ENCODE assay signal across 11 cellular contexts in genomic region chr15:95557226-95558046, GRCh38.
DNase-seq lines count a peak whose midpoint lies in the region; TF ChIP-seq lines count a peak whose summit lies in the region.
"Had no signal": no experiment of that assay in that cellular context is flagged by ENCODE, and none has a peak within 500 bp of the region (broad histone marks: within the 10 kb centered on the region; RNA-seq: fewer than 3 reads in every experiment).

No MANE protein-coding gene starts in this region.

- WGBS in suprapubic skin: 61% methylated on average over 17 of the region's 17 CpGs

- peaks cover 2% of the 10 kb centered on the region for H3K27me3 Mint-ChIP-seq in activated CD4-positive, alpha-beta T cell treated with anti-CD3 and anti-CD28 coated beads, Interleukin-2, amount 10 ng/mL, durations not matched to agents 24 days and 14 days

- H3K36me3 Mint-ChIP-seq in activated CD4-positive, alpha-beta T cell treated with anti-CD3 and anti-CD28 coated beads, Interleukin-2, amount 10 ng/mL, durations not matched to agents 24 days and 14 days (ENCODE audit: low read depth): no peaks in the 10 kb centered on the region
- H3K36me3 Mint-ChIP-seq: CD4-positive, alpha-beta memory T cell had no signal

- H3K27me3 ChIP-seq in skeletal muscle satellite cell (ENCODE audit: control insufficient read depth, insufficient read depth, low read length) (no peaks in the 10 kb centered on the region), suprapubic skin (no peaks in the 10 kb centered on the region)

- peak overlapping the region; percentile 2 for H3K4me2 ChIP-seq in skeletal muscle satellite cell (ENCODE audit: low read length)

- no peak for TF ChIP-seq EP300 in suprapubic skin (IDR thresholded peaks at IDR 0.05)

- peaks cover 8% of the 10 kb centered on the region for H3K4me1 Mint-ChIP-seq in activated CD4-positive, alpha-beta T cell treated with anti-CD3 and anti-CD28 coated beads, Interleukin-2, amount 10 ng/mL, durations not matched to agents 24 days and 14 days
- H3K4me1 Mint-ChIP-seq: CD4-positive, alpha-beta memory T cell; immature natural killer cell had no signal

- no peak for TF ChIP-seq POLR2A in suprapubic skin (IDR thresholded peaks at IDR 0.05)

- CTCF ChIA-PET in RWPE1 (lab: Yijun Ruan, JAX): interaction anchor here (0.6 kb wide), 2 partner anchors 130 to 708 kb away, joined by 6 read pairs; no protein-coding TSS in a partner anchor

- H3K27ac Mint-ChIP-seq in activated CD4-positive, alpha-beta T cell treated with anti-CD3 and anti-CD28 coated beads, Interleukin-2, amount 10 ng/mL, durations not matched to agents 24 days and 14 days: peak overlapping the region; percentile 22
- H3K27ac Mint-ChIP-seq: CD4-positive, alpha-beta memory T cell; immature natural killer cell had no signal

- intact Hi-C loops in activated CD4-positive, alpha-beta T cell treated with anti-CD3 and anti-CD28 coated beads, Interleukin-2, amount 10 ng/mL, durations not matched to agents 24 days and 14 days (cut with micrococcal nuclease): no loop called here

- H3K9me3 ChIP-seq in skeletal muscle satellite cell (replicated peaks; ENCODE audit: low read length): no peaks in the 10 kb centered on the region
- no peaks in the 10 kb centered on the region for H3K9me3 ChIP-seq in suprapubic skin

- no peak for DNase-seq in activated CD4-positive, alpha-beta T cell treated with anti-CD3 and anti-CD28 coated beads, Interleukin-2, amount 10 ng/mL, durations not matched to agents 24 days and 14 days
- DNase-seq in activated CD4-positive, alpha-beta T cell treated with anti-CD3 and anti-CD28 coated beads, Interleukin-2, amount 50 U/mL, for 4 hours: no peak
- peak; percentile 90 for DNase-seq in RWPE1 (ENCODE audit: low spot score)
- peak; percentile 95 for DNase-seq in fibroblast of the aortic adventitia (ENCODE audit: low read depth)
- DNase-seq in GF-D8 (lab: John Stamatoyannopoulos, UW): no peak
- DNase-seq in suprapubic skin (ENCODE audit: low spot score in 2 of 2): no peak
- DNase-seq in cerebellar cortex (ENCODE audit: low spot score): no peak
- DNase-seq: activated CD4-positive, CD25-positive, alpha-beta regulatory T cell treated with anti-CD3 and anti-CD28 coated beads, Interleukin-2, amount 50 U/mL, for 72 hours; CD4-positive, alpha-beta memory T cell; immature natural killer cell had no signal

- no peak overlapping the region for H3K9ac ChIP-seq in skeletal muscle satellite cell (ENCODE audit: low read depth, low read length)

- TF ChIP-seq CTCF in RWPE1 (conservative IDR thresholded peaks at IDR 0.05; ENCODE audit: low read depth) (no peak), fibroblast of the aortic adventitia (IDR thresholded peaks at IDR 0.05; ENCODE audit: insufficient read depth, low read length) (no peak), suprapubic skin (IDR thresholded peaks at IDR 0.05) (no peak)

- no peak overlapping the region for H3K4me3 Mint-ChIP-seq in activated CD4-positive, alpha-beta T cell treated with anti-CD3 and anti-CD28 coated beads, Interleukin-2, amount 10 ng/mL, durations not matched to agents 24 days and 14 days
- H3K4me3 Mint-ChIP-seq: CD4-positive, alpha-beta memory T cell; immature natural killer cell had no signal

- H3K4me3 ChIP-seq in fibroblast of the aortic adventitia (ENCODE audit: low read depth, low read length): no peak overlapping the region
- H3K4me3 ChIP-seq in skeletal muscle satellite cell (ENCODE audit: low read length): peak overlapping the region; percentile 0
- no peak overlapping the region for H3K4me3 ChIP-seq in suprapubic skin

- peaks cover 39% of the 10 kb centered on the region for H3K4me1 ChIP-seq in skeletal muscle satellite cell (ENCODE audit: control insufficient read depth, insufficient read depth, low read length)
- no peaks in the 10 kb centered on the region for H3K4me1 ChIP-seq in suprapubic skin

- no peaks in the 10 kb centered on the region for H3K36me3 ChIP-seq in skeletal muscle satellite cell (ENCODE audit: insufficient read depth, low read length)
- H3K36me3 ChIP-seq in suprapubic skin: no peaks in the 10 kb centered on the region

- peak overlapping the region; percentile 32; the same call in 1 of the 2 replicates for H3K27ac ChIP-seq in RWPE1
- H3K27ac ChIP-seq in suprapubic skin: no peak overlapping the region

- H3K9me3 Mint-ChIP-seq in activated CD4-positive, alpha-beta T cell treated with anti-CD3 and anti-CD28 coated beads, Interleukin-2, amount 10 ng/mL, durations not matched to agents 24 days and 14 days: peaks cover 4% of the 10 kb centered on the region
- H3K9me3 Mint-ChIP-seq: immature natural killer cell had no signal

- POLR2A ChIA-PET in RWPE1 (lab: Yijun Ruan, JAX; ENCODE audit: low non-redundant PET): no interaction called here

Comparison
In these comparisons a context has a peak if more than half of its experiments do, and no peak if none do; other contexts are left out.
1. DNase-seq: peak in RWPE1 (single experiment) and fibroblast of the aortic adventitia (single experiment); none in activated CD4-positive, alpha-beta T cell treated with anti-CD3 and anti-CD28 coated beads, Interleukin-2, amount 10 ng/mL, durations not matched to agents 24 days and 14 days (single experiment), activated CD4-positive, alpha-beta T cell treated with anti-CD3 and anti-CD28 coated beads, Interleukin-2, amount 50 U/mL, for 4 hours (0 of 2), GF-D8 (single experiment), suprapubic skin (0 of 2) and cerebellar cortex (single experiment).